ENCODE assay signal across 26 cellular contexts in the genomic region with DNA sequence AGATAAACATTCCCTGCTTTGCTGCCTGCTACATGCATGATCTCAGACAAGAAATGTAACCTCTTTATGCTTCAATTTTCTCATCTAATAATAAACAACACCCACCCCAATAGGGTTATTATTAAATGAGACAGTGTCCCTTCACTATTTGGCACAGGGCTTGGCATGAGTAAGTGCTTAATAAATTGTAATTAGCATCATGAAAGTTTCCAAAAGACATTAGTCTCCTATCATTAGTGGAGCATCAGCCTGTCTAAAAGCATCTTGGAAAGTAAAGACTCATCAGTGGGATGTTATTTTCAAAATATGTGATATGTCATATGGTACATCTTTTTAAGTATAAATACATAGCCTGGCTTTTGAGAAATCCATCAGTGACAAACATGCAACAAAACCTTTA.
"Had no signal": no experiment of that assay in that cellular context is flagged by ENCODE, and none has a peak within 500 bp of the region (broad histone marks: within the 10 kb centered on the region; RNA-seq: fewer than 3 reads in every experiment).

No MANE protein-coding gene starts in this region.

- DNase-seq: hypothalamus; immature natural killer cell; kidney; left colon; left ventricle myocardium inferior; mesendoderm; naive B cell; natural killer cell; nephron progenitor cell; occipital lobe; psoas muscle; right lobe of liver; stimulated activated CD4-positive, alpha-beta T cell treated with anti-CD3 and anti-CD28 coated beads, Interleukin-1b, Interleukin-23, amount 100 ng/mL, for 48 hours; stimulated activated CD4-positive, alpha-beta T cell treated with anti-CD3 and anti-CD28 coated beads, Interleukin-2, amount 100 ng/mL, for 48 hours; stimulated activated CD4-positive, alpha-beta T cell treated with anti-CD3 and anti-CD28 coated beads, Interleukin-4, amount 100 ng/mL, for 4 hours; stimulated activated CD8-positive, alpha-beta memory T cell treated with anti-CD3 and anti-CD28 coated beads, Interleukin-4, amount 100 ng/mL, for 48 hours; stimulated activated naive CD4-positive, alpha-beta T cell treated with Interleukin-2 at 50 U/mL for 16 hours; stimulated activated naive CD8-positive, alpha-beta T cell treated with anti-CD3 and anti-CD28 coated beads, Interleukin-15, amount 100 ng/mL, for 72 hours; substantia nigra; transverse colon; upper lobe of left lung had no signal

- H3K27ac ChIP-seq: left ventricle myocardium inferior, neural progenitor cell, neutrophil, parathyroid adenoma, psoas muscle, right lobe of liver, transverse colon, upper lobe of left lung had no signal

- H3K4me2 ChIP-seq: neural progenitor cell, smooth muscle cell had no signal

- H3K4me3 ChIP-seq: left ventricle myocardium inferior, lung, neural progenitor cell, psoas muscle, right lobe of liver, smooth muscle cell, transverse colon, upper lobe of left lung had no signal

- H3K36me3 ChIP-seq: left ventricle myocardium inferior, neural progenitor cell, neutrophil, right lobe of liver, transverse colon, upper lobe of left lung had no signal

- H3K9me3 ChIP-seq: left ventricle myocardium inferior, neutrophil, psoas muscle, right lobe of liver, transverse colon, upper lobe of left lung had no signal

- H3K9ac ChIP-seq: neural progenitor cell, parathyroid adenoma had no signal

- H3K79me2 ChIP-seq: parathyroid adenoma had no signal

- H3K4me1 ChIP-seq: parathyroid adenoma, right lobe of liver had no signal

- H3K27me3 ChIP-seq: neural progenitor cell, neutrophil, right lobe of liver, transverse colon, upper lobe of left lung had no signal

- H2AFZ ChIP-seq: neural progenitor cell, parathyroid adenoma had no signal
